Comparison of ENCODE assay signal across 26 cellular contexts in genomic region chr10:72951760-72952159, GRCh38. TPM values are rescaled to one million over a fixed set of nuclear protein-coding genes. Genes with fewer than 3 reads are reported as not detected.
A peak's percentile ranks its signal among the peaks of the same experiment; 100 is the strongest.
DNase-seq lines count a peak whose midpoint lies in the region; ATAC-seq and TF ChIP-seq lines count a peak whose summit lies in the region.
"Had no signal": no experiment of that assay in that cellular context is flagged by ENCODE, and none has a peak within 500 bp of the region (broad histone marks: within the 10 kb centered on the region; RNA-seq: fewer than 3 reads in every experiment).

No MANE protein-coding gene starts in this region.

- intact Hi-C loops in Right ventricle myocardium superior (cut with DNase I) (no loop called here), left cardiac atrium (cut with DNase I) (no loop called here), left ventricle myocardium superior (cut with micrococcal nuclease) (no loop called here), right lobe of liver (cut with DNase I) (no loop called here)

- H3K4me1 ChIP-seq in right lobe of liver = peaks cover 0 to 24% (median 7%) of the 10 kb centered on the region in 4 donors

- no peaks in the 10 kb centered on the region for H3K27me3 ChIP-seq in right lobe of liver
- H3K27me3 ChIP-seq: BE2C had no signal

- H3K36me3 ChIP-seq in right lobe of liver = no peaks in the 10 kb centered on the region
- H3K36me3 ChIP-seq: BE2C had no signal

- WGBS in right lobe of liver (ENCODE audit: insufficient coverage, low coverage, low lambda C conversion rate, missing lambda C conversion rate) = 42% methylated on average over 2 of the region's 3 CpGs

- ATAC-seq in Right ventricle myocardium superior (ENCODE audit: poor library complexity) (peak; percentile 32), left cardiac atrium (no peak), left ventricle myocardium superior (peak; percentile 35), right lobe of liver (no peak), GM21786 (IDR thresholded peaks at IDR 0.05; ENCODE audit: unreplicated experiment) (no peak)

- TF ChIP-seq CTCF in right lobe of liver (IDR thresholded peaks at IDR 0.05) = no peak

- peak overlapping the region in 2 of 3 donors; percentile 68 to 70 for H3K4me3 ChIP-seq in right lobe of liver
- H3K4me3 ChIP-seq: SK-N-MC had no signal

- H3K27ac ChIP-seq in right lobe of liver = peak overlapping the region in 1 of 3 donors; percentile 96
- H3K27ac ChIP-seq: KMS-11, RWPE1, SK-N-MC had no signal

- TF ChIP-seq POLR2A in right lobe of liver (IDR thresholded peaks at IDR 0.05) = no peak

- no peaks in the 10 kb centered on the region for H3K9me3 ChIP-seq in right lobe of liver
- H3K9me3 ChIP-seq: BE2C had no signal

- DNase-seq in Right ventricle myocardium superior (no peak), left cardiac atrium (no peak), left ventricle myocardium superior (no peak), right lobe of liver (no peak), NCI-H774 (lab: John Stamatoyannopoulos, UW) (no peak)
- no peak for DNase-seq in activated CD8-positive, alpha-beta memory T cell treated with anti-CD3 and anti-CD28 coated beads for 24 hours
- DNase-seq: 8988T; ACHN; BE2C; CD8-positive, alpha-beta memory T cell; DMS 273 treated with DMSO at 0.1 percent for 48 hours; DMS79; EL; GDM1; H9; HFFc6; IMR-90; MM.1S; NCI-H2029 treated with DMSO at 0.1 percent for 48 hours; NCI-H526 treated with DMSO at 0.1 percent for 48 hours; SIG-M5 had no signal

RNA-seq across cellular contexts. Expression of gene PLA2G12B, which starts 2.8 kb away (rescaled TPM):
- 0.73 TPM for total RNA-seq in Right ventricle myocardium superior
- total RNA-seq in left cardiac atrium = 10 to 100 TPM in 1 of 2 donors, 1 to 10 TPM in 1; 6.6 to 10.7 TPM
- not detected for total RNA-seq in left ventricle myocardium superior
- total RNA-seq in right lobe of liver = 10 to 100 TPM; 28.7 to 59.8 (median 45.5) TPM
- total RNA-seq: CD8-positive, alpha-beta memory T cell; H9; HFFc6; IMR-90; NCI-H460 had no signal

RNA-seq across cellular contexts. Expression of gene OIT3, which starts 58.2 kb away (rescaled TPM):
- not detected for total RNA-seq in Right ventricle myocardium superior
- under 1 TPM; 0.09 to 0.29 TPM for total RNA-seq in left cardiac atrium
- not detected for total RNA-seq in left ventricle myocardium superior
- total RNA-seq in right lobe of liver = 10 to 100 TPM; 24.4 to 78.2 (median 48.7) TPM
- total RNA-seq: CD8-positive, alpha-beta memory T cell; H9; HFFc6; IMR-90; NCI-H460 had no signal

Comparison
In these comparisons a context has a peak if more than half of its experiments do, and no peak if none do; other contexts are left out.
1. ATAC-seq: peak in Right ventricle myocardium superior (single experiment) and left ventricle myocardium superior (single experiment); none in left cardiac atrium (0 of 2), right lobe of liver (0 of 4) and GM21786 (single experiment).
2. RNA of gene OIT3, which starts 58.2 kb away (total RNA-seq): 24.4 to 78.2 TPM in right lobe of liver; 0.09 to 0.29 TPM in left cardiac atrium, not detected in Right ventricle myocardium superior (single experiment) and not detected in left ventricle myocardium superior (single experiment); every median in the first group is over 10 times any median in the second.